Comparison of ENCODE assay signal across 9 cellular contexts in genomic region chr20:63009988-63010769, GRCh38. TPM values are rescaled to one million over a fixed set of nuclear protein-coding genes. Genes with fewer than 3 reads are reported as not detected.
A peak's percentile ranks its signal among the peaks of the same experiment; 100 is the strongest.
DNase-seq lines count a peak whose midpoint lies in the region; ATAC-seq and TF ChIP-seq lines count a peak whose summit lies in the region.
"Had no signal": no experiment of that assay in that cellular context is flagged by ENCODE, and none has a peak within 500 bp of the region (broad histone marks: within the 10 kb centered on the region; RNA-seq: fewer than 3 reads in every experiment).

No MANE protein-coding gene starts in this region.

- H3K27ac ChIP-seq in thoracic aorta (no peak overlapping the region), upper lobe of right lung (no peak overlapping the region)

- in situ Hi-C loops in GM13976 (cut with MboI; ENCODE audit: low sequenced_read_pairs, unreplicated experiment): no loop called here

- peak; percentile 13 for ATAC-seq in left colon
- ATAC-seq in thoracic aorta (ENCODE audit: insufficient number of reproducible peaks, low FRiP score, low read depth): no peak
- ATAC-seq in upper lobe of right lung: no peak

- H3K4me3 ChIP-seq in thoracic aorta (peak overlapping the region; percentile 17), upper lobe of right lung (no peak overlapping the region)

- intact Hi-C loops in left colon (cut with DNase I, micrococcal nuclease): loop anchor here in 1 of 2 donors (10.0 kb wide), 1 partner anchor 115 kb away; no protein-coding TSS in a partner anchor
- intact Hi-C loops in upper lobe of right lung (cut with DNase I): no loop called here

- H3K27me3 ChIP-seq in thoracic aorta (replicated peaks; ENCODE audit: insufficient read depth) (peaks cover 21% of the 10 kb centered on the region), upper lobe of right lung (peaks cover 95% of the 10 kb centered on the region)

- no peak for TF ChIP-seq CTCF in GM13976 (IDR thresholded peaks at IDR 0.05; ENCODE audit: borderline replicate concordance, control extremely low read depth, extremely low read depth, insufficient read depth, missing control alignments)
- no peak for TF ChIP-seq CTCF in thoracic aorta (IDR thresholded peaks at IDR 0.05)
- TF ChIP-seq CTCF in upper lobe of right lung (IDR thresholded peaks at IDR 0.05): no peak

- H3K9me3 ChIP-seq in thoracic aorta: peaks cover 11% of the 10 kb centered on the region
- H3K9me3 ChIP-seq in upper lobe of right lung: no peaks in the 10 kb centered on the region

- DNase-seq in GM13976 (ENCODE audit: low spot score) (peak; percentile 90), H4 (ENCODE audit: low spot score) (peak; percentile 70), NAMALWA (ENCODE audit: low spot score) (peak; percentile 99), left colon (peak; percentile 37 to 50), thoracic aorta (ENCODE audit: low spot score) (no peak), upper lobe of right lung (no peak), dedifferentiated amniotic fluid mesenchymal stem cell (ENCODE audit: extremely low spot score) (no peak)
- DNase-seq in activated CD8-positive, alpha-beta memory T cell treated with anti-CD3 and anti-CD28 coated beads, Interleukin-2, amount 50 U/mL, for 1 hour (ENCODE audit: extremely low read depth): peak; percentile 65

- H3K4me1 ChIP-seq in thoracic aorta (ENCODE audit: control insufficient read depth in 1 of 2, low read depth in 2 of 2): peaks cover 9 to 26% of the 10 kb centered on the region in 2 donors
- peaks cover 7% of the 10 kb centered on the region for H3K4me1 ChIP-seq in upper lobe of right lung

- H3K36me3 ChIP-seq in thoracic aorta (no peaks in the 10 kb centered on the region), upper lobe of right lung (no peaks in the 10 kb centered on the region)

RNA-seq across cellular contexts. Expression of gene BHLHE23, which starts 3.4 kb away (rescaled TPM):
- total RNA-seq in H4 (2014; rRNA removed; shearing (Covaris generic)): not detected in 2 replicates
- total RNA-seq in left colon (not detected), thoracic aorta (not detected), upper lobe of right lung (not detected)
- total RNA-seq: T-helper 1 cell treated with Interleukin-12 subunit alpha and Interleukin-12 subunit beta and Interleukin-4 antibody, amounts not matched to agents 30 ng/mL and 1 ng/mL, for 36 hours had no signal

RNA-seq across cellular contexts. Expression of gene SLC17A9, which starts 57.7 kb away (rescaled TPM):
- not detected in 2 replicates for total RNA-seq in H4 (2014; rRNA removed; shearing (Covaris generic))
- total RNA-seq in left colon (10 to 100 TPM; 17.7 to 28.1 TPM), thoracic aorta (10 to 100 TPM; 17.9 to 18.8 TPM), upper lobe of right lung (15.2 TPM)

Comparison
In these comparisons a context has a peak if more than half of its experiments do, and no peak if none do; other contexts are left out.
1. DNase-seq: peak in GM13976 (single experiment), H4 (single experiment), NAMALWA (single experiment), activated CD8-positive, alpha-beta memory T cell treated with anti-CD3 and anti-CD28 coated beads, Interleukin-2, amount 50 U/mL, for 1 hour (single experiment) and left colon (2 of 2); none in thoracic aorta (single experiment), upper lobe of right lung (single experiment) and dedifferentiated amniotic fluid mesenchymal stem cell (single experiment).
2. RNA of gene SLC17A9, which starts 57.7 kb away (total RNA-seq): 17.7 to 28.1 TPM in left colon, 17.9 to 18.8 TPM in thoracic aorta and 15.2 TPM in upper lobe of right lung (single experiment); not detected in H4; every median in the first group is over 10 times any median in the second.